ENCODE assay signal across 1 cellular context in genomic region chr15:64841258-64842098, GRCh38.
A peak's percentile ranks its signal among the peaks of the same experiment; 100 is the strongest.
TF ChIP-seq lines count a peak whose summit lies in the region.

PLEKHO2 (plus strand) TSS chr15:64841915; CDS start chr15:64842017, 102 bp downstream.

TF ChIP-seq in HCT116, 20 proteins besides CTCF, POLR2A, EP300 and RAD21 (continued from another document):
- TF ChIP-seq ATF3 (IDR thresholded peaks at IDR 0.05) (no peak), SIN3A (IDR thresholded peaks at IDR 0.05; ENCODE audit: low read depth) (peak; percentile 27; the same call in 1 of the 2 replicates), SRF (IDR thresholded peaks at IDR 0.05; ENCODE audit: low read depth) (no peak)
TF ChIP-seq in HCT116: peak in this region for 4.
